Comparison of ENCODE assay signal across 9 cellular contexts in the genomic region with DNA sequence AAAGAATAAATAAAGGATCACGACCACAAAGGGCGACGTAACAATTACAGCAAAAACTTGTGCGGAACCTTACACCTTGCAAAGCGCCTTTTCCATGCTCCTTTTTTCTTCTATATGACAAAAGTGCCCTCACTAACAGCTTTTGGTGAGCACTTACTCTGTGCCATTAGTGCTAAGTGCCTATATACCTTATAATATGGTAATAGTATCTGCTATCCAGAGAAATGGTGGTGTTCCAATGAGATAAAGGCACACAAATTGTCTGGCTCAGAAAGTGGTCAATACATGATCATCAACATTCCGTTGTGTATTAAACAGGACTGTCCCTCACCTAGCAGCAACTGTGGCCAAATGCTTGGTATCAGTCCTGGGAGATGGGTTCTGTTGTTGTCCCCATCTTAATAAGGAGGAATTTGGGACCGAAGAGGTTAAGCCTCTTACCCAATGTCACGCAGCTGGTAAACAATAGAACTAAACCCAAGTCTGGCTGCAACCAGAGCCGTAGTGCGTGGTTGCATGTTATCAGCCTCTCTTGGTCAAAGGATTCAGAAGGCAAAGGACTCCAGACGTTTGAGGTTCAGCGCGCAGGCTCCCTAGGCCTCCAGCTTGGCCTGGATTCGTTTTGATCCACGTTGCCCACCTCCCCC. TPM values are rescaled to one million over a fixed set of nuclear protein-coding genes. Genes with fewer than 3 reads are reported as not detected.
DNase-seq lines count a peak whose midpoint lies in the region; ATAC-seq and TF ChIP-seq lines count a peak whose summit lies in the region.
"Had no signal": no experiment of that assay in that cellular context is flagged by ENCODE, and none has a peak within 500 bp of the region (broad histone marks: within the 10 kb centered on the region; RNA-seq: fewer than 3 reads in every experiment).

No MANE protein-coding gene starts in this region.

- DNase-seq in right atrium auricular region (ENCODE audit: low spot score) = no peak
- no peak for DNase-seq in left ventricle myocardium superior
- no peak for DNase-seq in OCI-LY7 (ENCODE audit: low spot score)
- no peak for DNase-seq in hepatocyte (ENCODE audit: low spot score)
- no peak for DNase-seq in HUDEP-2 (lab: John Stamatoyannopoulos, UW; ENCODE audit: unreplicated experiment in 76 of 76)
- no peak for DNase-seq in NCI-H69 (lab: John Stamatoyannopoulos, UW)

- no peaks in the 10 kb centered on the region for H3K27me3 ChIP-seq in right atrium auricular region
- H3K27me3 ChIP-seq in hepatocyte = no peaks in the 10 kb centered on the region

- no peaks in the 10 kb centered on the region for H4K20me1 ChIP-seq in OCI-LY7 (ENCODE audit: insufficient read depth, low read length)
- no peaks in the 10 kb centered on the region for H4K20me1 ChIP-seq in hepatocyte (ENCODE audit: insufficient read depth, poor library complexity, severe bottlenecking)

- ATAC-seq in left ventricle myocardium superior (no peak), HG03354 (IDR thresholded peaks at IDR 0.05; ENCODE audit: poor library complexity, severe bottlenecking, unreplicated experiment) (no peak), GM21737 (IDR thresholded peaks at IDR 0.05; ENCODE audit: unreplicated experiment) (no peak)

- POLR2A ChIA-PET in OCI-LY7 (lab: Charles Lee) = interaction anchor here (0.9 to 1.2 kb wide), 3 partner anchors 32 to 126 kb away, joined by 3 to 4 read pairs (median 3); no protein-coding TSS in a partner anchor

- H3K4me2 ChIP-seq in OCI-LY7 (ENCODE audit: low read length) = peak overlapping the region; percentile 51
- H3K4me2 ChIP-seq in hepatocyte = peak overlapping the region; percentile 58

- H3K9me3 ChIP-seq in right atrium auricular region (no peaks in the 10 kb centered on the region), OCI-LY7 (ENCODE audit: low read length) (no peaks in the 10 kb centered on the region), hepatocyte (ENCODE audit: low read depth) (no peaks in the 10 kb centered on the region)

- H3K4me1 ChIP-seq in right atrium auricular region (peaks cover 0 to 23% of the 10 kb centered on the region in 2 donors), OCI-LY7 (ENCODE audit: insufficient read depth, low read length, poor library complexity, severe bottlenecking) (peaks cover 19% of the 10 kb centered on the region), hepatocyte (ENCODE audit: insufficient read depth) (peaks cover 8% of the 10 kb centered on the region)

- TF ChIP-seq CTCF in right atrium auricular region (IDR thresholded peaks at IDR 0.05) (no peak), OCI-LY7 (conservative IDR thresholded peaks at IDR 0.05; ENCODE audit: low read length) (no peak), hepatocyte (IDR thresholded peaks at IDR 0.05; ENCODE audit: poor library complexity) (no peak)

- H3K4me3 ChIP-seq in right atrium auricular region (peak overlapping the region in 1 of 2 donors; percentile 87), OCI-LY7 (ENCODE audit: low read depth, low read length, poor library complexity, severe bottlenecking) (peak overlapping the region; percentile 75), hepatocyte (no peak overlapping the region)

- BruUV-seq in OCI-LY7 (replicated peaks; lab: Mats Ljungman, UMichigan) = no TSS peak

- H3K9me2 ChIP-seq in OCI-LY7 (ENCODE audit: insufficient read depth, low read length) (no peaks in the 10 kb centered on the region), hepatocyte (replicated peaks; ENCODE audit: insufficient read depth) (no peaks in the 10 kb centered on the region)

- H3K27ac ChIP-seq in right atrium auricular region = peak overlapping the region; percentile 95 to 97
- H3K27ac ChIP-seq in OCI-LY7 (ENCODE audit: low read depth, low read length, poor library complexity, severe bottlenecking) = no peak overlapping the region
- H3K27ac ChIP-seq in hepatocyte = no peak overlapping the region

- WGBS in hepatocyte (ENCODE audit: low lambda C conversion rate, missing lambda C conversion rate) = 33% methylated on average over 15 of the region's 15 CpGs

- H3K36me3 ChIP-seq in right atrium auricular region (peaks cover 12% of the 10 kb centered on the region), OCI-LY7 (ENCODE audit: insufficient read depth, low read length) (peaks cover 25% of the 10 kb centered on the region), hepatocyte (replicated peaks; ENCODE audit: insufficient read depth, low read depth) (no peaks in the 10 kb centered on the region)

- H3K79me2 ChIP-seq in OCI-LY7 (ENCODE audit: insufficient read depth, low read depth, low read length) = no peaks in the 10 kb centered on the region
- peaks cover 5% of the 10 kb centered on the region for H3K79me2 ChIP-seq in hepatocyte

- H2AFZ ChIP-seq in OCI-LY7 (ENCODE audit: low read length) = no peak overlapping the region; the same call in 1 of the 2 replicates
- no peak overlapping the region for H2AFZ ChIP-seq in hepatocyte

- intact Hi-C loops in left ventricle myocardium superior (cut with micrococcal nuclease) = loop anchor here (5.0 to 10.0 kb wide), 2 partner anchors 47 to 141 kb away; no protein-coding TSS in a partner anchor
- intact Hi-C loops in OCI-LY7 (cut with micrococcal nuclease; ENCODE audit: unreplicated experiment) = loop anchor here (1.0 to 2.0 kb wide), 3 partner anchors 50 to 185 kb away; no protein-coding TSS in a partner anchor

- CTCF ChIA-PET in OCI-LY7 (lab: Charles Lee; ENCODE audit: unreplicated experiment) = interaction anchor here (0.6 to 1.6 kb wide), 4 partner anchors 50 to 228 kb away, joined by 3 to 6 read pairs (median 4); no protein-coding TSS in a partner anchor

RNA-seq across cellular contexts. Expression of gene TOR2A, which starts 0.6 kb away (rescaled TPM):
- total RNA-seq in right atrium auricular region (1 to 10 TPM; 3.9 to 7.0 TPM), left ventricle myocardium superior (3.6 TPM), OCI-LY7 (2022) (17.9 and 21.6 TPM in 2 replicates), hepatocyte (16.8 and 17.1 TPM in 2 replicates)
- 8.9 and 13.9 TPM in 2 replicates for total RNA-seq in OCI-LY7 (2014; rRNA removed; shearing (Covaris generic))
- 21.3 and 28.8 TPM in 2 replicates for polyA plus RNA-seq in hepatocyte

RNA-seq across cellular contexts. Expression of gene TTC16, which starts 19.8 kb away (rescaled TPM):
- total RNA-seq in right atrium auricular region = under 1 TPM; 0.11 to 0.16 TPM
- total RNA-seq in left ventricle myocardium superior = 0.15 TPM
- total RNA-seq in OCI-LY7 (2014; rRNA removed; shearing (Covaris generic)) = not detected in 2 replicates
- total RNA-seq in OCI-LY7 (2022) = not detected in 2 replicates
- total RNA-seq in hepatocyte = 0.24 TPM in 1 of 2 replicates, not detected in the other
- polyA plus RNA-seq in hepatocyte = not detected in 2 replicates

RNA-seq across cellular contexts. Expression of gene PTRH1, which starts 20.2 kb away (rescaled TPM):
- total RNA-seq in right atrium auricular region (10 to 100 TPM; 16.5 to 16.7 TPM), left ventricle myocardium superior (13.4 TPM), OCI-LY7 (2022) (8.9 and 10.2 TPM in 2 replicates), hepatocyte (9.8 and 13.5 TPM in 2 replicates)
- total RNA-seq in OCI-LY7 (2014; rRNA removed; shearing (Covaris generic)) = 11.1 and 12.4 TPM in 2 replicates
- polyA plus RNA-seq in hepatocyte = 24.5 and 25.9 TPM in 2 replicates

RNA-seq across cellular contexts. Expression of gene CFAP157, which starts 28.9 kb away (rescaled TPM):
- total RNA-seq in right atrium auricular region (not detected), left ventricle myocardium superior (not detected), OCI-LY7 (2022) (0.13 TPM in 1 of 2 replicates, not detected in the other), hepatocyte (not detected in 2 replicates)
- 0.22 TPM in 1 of 2 replicates, not detected in the other for total RNA-seq in OCI-LY7 (2014; rRNA removed; shearing (Covaris generic))
- 0.15 and 0.51 TPM in 2 replicates for polyA plus RNA-seq in hepatocyte
- total RNA-seq: right cardiac atrium had no signal

RNA-seq across cellular contexts. Expression of gene SH2D3C, which starts 42.8 kb away (rescaled TPM):
- total RNA-seq in right atrium auricular region = 10 to 100 TPM; 11.5 to 16.5 TPM
- total RNA-seq in left ventricle myocardium superior = 18.3 TPM
- 38.5 and 40.0 TPM in 2 replicates for total RNA-seq in OCI-LY7 (2014; rRNA removed; shearing (Covaris generic))
- 39.1 and 45.7 TPM in 2 replicates for total RNA-seq in OCI-LY7 (2022)
- total RNA-seq in hepatocyte = 0.23 and 0.96 TPM in 2 replicates
- 0.89 and 2.2 TPM in 2 replicates for polyA plus RNA-seq in hepatocyte

Comparison
In these comparisons a context has a peak if more than half of its experiments do, and no peak if none do; other contexts are left out.
1. H3K27ac ChIP-seq: peak in right atrium auricular region (2 of 2); none in OCI-LY7 (single experiment) and hepatocyte (single experiment).